Comparison of ENCODE assay signal across 9 cellular contexts in genomic region chr10:71234970-71235681, GRCh38. TPM values are rescaled to one million over a fixed set of nuclear protein-coding genes. Genes with fewer than 3 reads are reported as not detected.
A peak's percentile ranks its signal among the peaks of the same experiment; 100 is the strongest.
DNase-seq lines count a peak whose midpoint lies in the region; ATAC-seq, FAIRE-seq and TF ChIP-seq lines count a peak whose summit lies in the region.
"Had no signal": no experiment of that assay in that cellular context is flagged by ENCODE, and none has a peak within 500 bp of the region (broad histone marks: within the 10 kb centered on the region; RNA-seq: fewer than 3 reads in every experiment).

No MANE protein-coding gene starts in this region.

- H3K9me3 ChIP-seq in IMR-90 (ENCODE audit: control insufficient read depth, insufficient read depth, low read length) (no peaks in the 10 kb centered on the region), H1 (ENCODE audit: insufficient read depth in 2 of 2, low read depth in 1 of 2, low read length in 1 of 2) (no peaks in the 10 kb centered on the region), mesodermal cell (ENCODE audit: control insufficient read depth, low read length) (no peaks in the 10 kb centered on the region)

- peak overlapping the region; percentile 71 for H2AK9ac ChIP-seq in IMR-90 (replicated peaks; ENCODE audit: low read depth, low read length, poor library complexity)

- H3K79me2 ChIP-seq in H1 (ENCODE audit: control insufficient read depth in 1 of 2, insufficient read depth in 2 of 2, low read length in 2 of 2), result peaks cover 0 to 15% of the 10 kb centered on the region in 2 experiments; a peak in 1 of 4 replicates

- peak overlapping the region; percentile 39 for H3K4me2 ChIP-seq in IMR-90 (ENCODE audit: low read depth, low read length)
- no peak overlapping the region for H3K4me2 ChIP-seq in H1 (ENCODE audit: insufficient read depth in 1 of 2, low read depth in 2 of 2, low read length in 2 of 2)

- H3K27ac ChIP-seq in IMR-90 (ENCODE audit: insufficient read depth, low read length), result peak overlapping the region; percentile 45
- no peak overlapping the region for H3K27ac ChIP-seq in H1 (ENCODE audit: low read depth, low read length)
- peak overlapping the region; percentile 97 for H3K27ac ChIP-seq in mesodermal cell (ENCODE audit: low read depth, low read length, severe bottlenecking)

- TF ChIP-seq CTCF in IMR-90 (conservative IDR thresholded peaks at IDR 0.05; ENCODE audit: low read depth, low read length) (no peak), H1 (IDR thresholded peaks at IDR 0.05; ENCODE audit: control extremely low read depth in 1 of 3, insufficient read depth in 1 of 3, low read depth in 1 of 3, low read length in 3 of 3) (no peak)

- H2BK15ac ChIP-seq in IMR-90 (ENCODE audit: low read depth, low read length) (no peak overlapping the region), H1 (ENCODE audit: low read length) (no peak overlapping the region)

- peak overlapping the region; percentile 57 for H2BK120ac ChIP-seq in IMR-90 (ENCODE audit: low read depth, low read length)
- H2BK120ac ChIP-seq in H1 (replicated peaks; ENCODE audit: low read depth, low read length), result no peak overlapping the region

- H3K23ac ChIP-seq in IMR-90 (ENCODE audit: low read depth, low read length), result peak overlapping the region; percentile 74
- no peak overlapping the region for H3K23ac ChIP-seq in H1 (ENCODE audit: insufficient read length)

- CTCF ChIA-PET in IMR-90 (lab: Yijun Ruan, JAX), result no interaction called here
- CTCF ChIA-PET in H1 (lab: Charles Lee; ENCODE audit: partially characterized antibody), result interaction anchor here (0.9 to 7.2 kb wide), 7 partner anchors 11 to 50 kb away, joined by 3 to 58 read pairs (median 5); no protein-coding TSS in a partner anchor

- H2AK5ac ChIP-seq in IMR-90 (ENCODE audit: low read depth, low read length), result peak overlapping the region; percentile 67; the same call in 1 of the 2 replicates
- no peak overlapping the region for H2AK5ac ChIP-seq in H1 (ENCODE audit: low read depth, low read length)

- H3K14ac ChIP-seq in IMR-90 (replicated peaks; ENCODE audit: low read depth, low read length), result peak overlapping the region; percentile 81; the same call in 1 of the 2 replicates
- H3K14ac ChIP-seq in H1 (ENCODE audit: insufficient read length), result no peak overlapping the region

- H2BK20ac ChIP-seq in IMR-90 (ENCODE audit: low read depth, low read length) (peak overlapping the region; percentile 49; the same call in 1 of the 2 replicates), H1 (ENCODE audit: low read length) (no peak overlapping the region)

- H3K4me3 ChIP-seq in IMR-90 (ENCODE audit: insufficient read depth, low read depth, low read length) (no peak overlapping the region), H1 (ENCODE audit: extremely low read depth in 1 of 4, insufficient read depth in 2 of 4, low read depth in 3 of 4, low read length in 4 of 4) (no peak overlapping the region), mesodermal cell (ENCODE audit: extremely low read depth, insufficient read depth, low read length, poor library complexity, severe bottlenecking) (no peak overlapping the region)

- no peaks in the 10 kb centered on the region for H3K23me2 ChIP-seq in H1 (ENCODE audit: low read depth, low read length)

- no peak overlapping the region for H3K56ac ChIP-seq in IMR-90 (ENCODE audit: extremely low read depth, insufficient read depth, low read length)
- H3K56ac ChIP-seq in H1 (replicated peaks; ENCODE audit: insufficient read length, low read depth, low read length), result no peak overlapping the region

- intact Hi-C loops in IMR-90 (cut with micrococcal nuclease), result loop anchor here (1.0 kb wide), 1 partner anchor 23 kb away; the partner anchor contains the start of gene UNC5B

- peak overlapping the region; percentile 78 for H2AFZ ChIP-seq in IMR-90 (replicated peaks; ENCODE audit: low read length, poor library complexity)
- no peak overlapping the region for H2AFZ ChIP-seq in H1 (ENCODE audit: low read length)

- H4K8ac ChIP-seq in IMR-90 (ENCODE audit: low read depth in 2 of 2, low read length in 2 of 2) (peak overlapping the region; percentile 43 to 44; a peak in 2 of 4 replicates), H1 (ENCODE audit: extremely low read depth, insufficient read depth, low read length) (peak overlapping the region; percentile 3; the same call in 1 of the 2 replicates)

- dilution Hi-C loops in IMR-90 (cut with HindIII; ENCODE audit: low sequenced_read_pairs, unreplicated experiment), result no loop called here

- no peak overlapping the region for H4K5ac ChIP-seq in IMR-90 (ENCODE audit: low read depth, low read length)
- no peak overlapping the region for H4K5ac ChIP-seq in H1 (ENCODE audit: insufficient read length, low read depth, low read length)

- H2BK12ac ChIP-seq in H1 (ENCODE audit: low read depth, low read length), result no peak overlapping the region; the same call in 1 of the 2 replicates

- in situ Hi-C loops in IMR-90 (cut with MboI; ENCODE audit: low sequenced_read_pairs), result no loop called here

- TF ChIP-seq POLR2A in IMR-90 (IDR thresholded peaks at IDR 0.05; ENCODE audit: low read depth, low read length) (no peak), H1 (IDR thresholded peaks at IDR 0.05; ENCODE audit: control extremely low read depth in 1 of 2, low read depth in 2 of 2, low read length in 2 of 2) (no peak)

- no TSS peak for BruUV-seq in IMR-90 (replicated peaks; lab: Mats Ljungman, UMichigan)

- ATAC-seq in IMR-90 (ENCODE audit: low read depth) (peak; percentile 79), HG02678 (IDR thresholded peaks at IDR 0.05; ENCODE audit: unreplicated experiment) (no peak), GM21529 (IDR thresholded peaks at IDR 0.05; ENCODE audit: unreplicated experiment) (no peak)
- ATAC-seq: stimulated activated naive B cell treated with anti-CD40 and anti-IgM and Interleukin-4, amounts not matched to agents 10 μg/mL and 1 μg/mL and 100 μg/mL, for 72 hours had no signal

- H3K27me3 ChIP-seq in IMR-90 (ENCODE audit: control insufficient read depth, insufficient read depth, low read length) (no peaks in the 10 kb centered on the region), H1 (replicated peaks in 1 of 4; ENCODE audit: control insufficient read depth in 3 of 4, extremely low read depth in 1 of 4, insufficient read depth in 3 of 4, low read length in 3 of 4) (0 out of 7 replicates have a peak, but pooled peaks cover 0 to 2% (median 0%) of the 10 kb centered on the region in 4 experiments)

- H3K9me1 ChIP-seq in IMR-90 (ENCODE audit: insufficient read depth, low read length), result peaks cover 16% of the 10 kb centered on the region; the same call in 1 of the 2 replicates

- H4K91ac ChIP-seq in IMR-90 (ENCODE audit: insufficient read depth, low read depth, low read length) (peak overlapping the region; percentile 90), H1 (replicated peaks; ENCODE audit: insufficient read length, low read length) (no peak overlapping the region)

- H3K79me1 ChIP-seq in IMR-90 (ENCODE audit: low read depth in 1 of 2, low read length in 2 of 2) (peaks cover 0 to 9% of the 10 kb centered on the region in 2 experiments; a peak in 1 of 4 replicates), H1 (ENCODE audit: low read depth, low read length) (peaks cover 12% of the 10 kb centered on the region)

- 9% methylated on average over 7 of the region's 16 CpGs; no CpG with 5 or more reads in 1 of the 2 experiments for WGBS in IMR-90 (ENCODE audit: extremely low coverage in 2 of 2, insufficient read length in 1 of 2), 2 experiments
- WGBS in H1 (ENCODE audit: extremely low coverage in 1 of 2, insufficient coverage in 1 of 2, insufficient read length in 1 of 2, insufficient replicate concordance in 2 of 2, low coverage in 1 of 2, low lambda C conversion rate in 2 of 2, missing lambda C conversion rate in 1 of 2), 2 experiments, result 82% methylated on average over 14 of the region's 16 CpGs; no CpG with 5 or more reads in 1 of the 2 experiments
- 46 to 51% methylated on average over 11 to 13 of the region's 16 CpGs for WGBS in mesodermal cell (ENCODE audit: insufficient coverage in 2 of 2), 2 experiments

- H2BK5ac ChIP-seq in IMR-90 (ENCODE audit: low read depth, low read length, poor library complexity, severe bottlenecking) (peak overlapping the region; percentile 17), H1 (ENCODE audit: low read depth, low read length) (no peak overlapping the region)

- TF ChIP-seq EP300 in H1 (IDR thresholded peaks at IDR 0.05; ENCODE audit: borderline replicate concordance in 1 of 2, low read depth in 2 of 2, low read length in 2 of 2), result no peak

- H3K18ac ChIP-seq in IMR-90 (ENCODE audit: low read depth, low read length) (peak overlapping the region; percentile 70), H1 (ENCODE audit: extremely low read depth, low read length) (peak overlapping the region; percentile 19)

- DNase-seq in IMR-90, result peak; percentile 49
- no peak for DNase-seq in H1 (ENCODE audit: low read depth in 1 of 2, low spot score in 2 of 2)
- DNase-seq in ureter (ENCODE audit: low spot score), result peak; percentile 71
- DNase-seq in NCI-H1105 treated with DMSO at 0.1 percent for 48 hours (lab: John Stamatoyannopoulos, UW), result no peak
- DNase-seq in NCI-H2171 treated with DMSO at 0.1 percent for 48 hours (lab: John Stamatoyannopoulos, UW), result no peak
- DNase-seq: stimulated activated naive B cell treated with anti-CD40 and anti-IgM and Interleukin-4, amounts not matched to agents 10 μg/mL and 1 μg/mL and 100 μg/mL, for 72 hours had no signal

- no peak for TF ChIP-seq RAD21 in IMR-90 (IDR thresholded peaks at IDR 0.05; ENCODE audit: low read length)
- no peak for TF ChIP-seq RAD21 in H1 (IDR thresholded peaks at IDR 0.05 in 1 of 2, conservative IDR thresholded peaks at IDR 0.05 in 1 of 2; ENCODE audit: low read depth in 2 of 2, low read length in 2 of 2)

- peaks cover 17% of the 10 kb centered on the region for H3K4me1 ChIP-seq in IMR-90 (ENCODE audit: control insufficient read depth, insufficient read depth, low read length)
- peaks cover 7 to 17% (median 13%) of the 10 kb centered on the region in 4 experiments for H3K4me1 ChIP-seq in H1 (replicated peaks in 1 of 4; ENCODE audit: control insufficient read depth in 3 of 4, insufficient read depth in 4 of 4, low read length in 3 of 4)
- H3K4me1 ChIP-seq in mesodermal cell (ENCODE audit: control insufficient read depth, insufficient read depth, low read length, poor library complexity, severe bottlenecking), result peaks cover 82% of the 10 kb centered on the region

- POLR2A ChIA-PET in IMR-90 (lab: Charles Lee; ENCODE audit: unreplicated experiment) (interaction anchor here (0.5 kb wide), 1 partner anchor 1186 kb away, joined by 4 read pairs; no protein-coding TSS in a partner anchor), H1 (lab: Charles Lee; ENCODE audit: partially characterized antibody) (interaction anchor here (1.3 to 1.5 kb wide), 3 partner anchors 10 to 30 kb away, joined by 3 read pairs; no protein-coding TSS in a partner anchor)

- peak overlapping the region; percentile 84 for H3K4ac ChIP-seq in IMR-90 (ENCODE audit: low read depth, low read length)
- H3K4ac ChIP-seq in H1 (replicated peaks; ENCODE audit: insufficient read length, low read depth, low read length), result no peak overlapping the region

- H3K36me3 ChIP-seq in IMR-90 (ENCODE audit: control insufficient read depth, insufficient read depth, low read length) (no peaks in the 10 kb centered on the region), H1 (ENCODE audit: control insufficient read depth in 2 of 4, insufficient read depth in 4 of 4, low read length in 3 of 4) (no peaks in the 10 kb centered on the region), mesodermal cell (ENCODE audit: control insufficient read depth, insufficient read depth, low read length) (peaks cover 4% of the 10 kb centered on the region)

- H4K20me1 ChIP-seq in IMR-90 (ENCODE audit: insufficient read depth, low read length), result no peaks in the 10 kb centered on the region; the same call in 1 of the 2 replicates
- peaks cover 7 to 13% of the 10 kb centered on the region in 2 experiments for H4K20me1 ChIP-seq in H1 (replicated peaks in 1 of 2; ENCODE audit: control insufficient read depth in 1 of 2, insufficient read depth in 2 of 2, low read length in 2 of 2)

- peak overlapping the region; percentile 32; the same call in 1 of the 2 replicates for H3K9ac ChIP-seq in IMR-90 (ENCODE audit: low read depth, low read length)
- H3K9ac ChIP-seq in H1 (replicated peaks in 1 of 4; ENCODE audit: extremely low read depth in 1 of 4, low read depth in 3 of 4, low read length in 3 of 4), result no peak overlapping the region

- no peak for FAIRE-seq in H1 (lab: Jason Lieb, UNC)

RNA-seq across cellular contexts. Expression of gene UNC5B, which starts 22.8 kb away (rescaled TPM):
- total RNA-seq in IMR-90 (2012; rRNA removed) (1.4 and 1.6 TPM in 2 replicates), ureter (61.8 TPM)
- polyA plus RNA-seq in IMR-90 (2012; rRNA removed) (4.2 and 4.4 TPM in 2 replicates), H1 (2011; rRNA removed) (27.9 and 34.1 TPM in 2 replicates)
- 3.2 and 6.3 TPM in 2 replicates for polyA plus RNA-seq in IMR-90 (2012; cell fraction: cytosol; rRNA removed)
- polyA plus RNA-seq in IMR-90 (2012; cell fraction: nucleus; rRNA removed; ENCODE audit: low replicate concordance), result 6.9 and 11.9 TPM in 2 replicates
- total RNA-seq in H1 (2021; fragmentation: NEBNext Ultra II Directional; extraction: Animal tissue kit (Norgen Biotek cat#: 25700)), result 31.8 and 31.9 TPM in 2 replicates
- polyA plus RNA-seq in H1 (2011; cell fraction: cytosol; rRNA removed), result 22.8 TPM
- polyA plus RNA-seq in H1 (2011; cell fraction: nucleus; rRNA removed), result 58.1 TPM
- polyA plus RNA-seq in H1 (2012, experiment 1 of 2), result 22.2 to 30.2 TPM (median 28.1 TPM) in 4 replicates
- polyA plus RNA-seq in H1 (2012, experiment 2 of 2), result 28.3 TPM
- 22.6 TPM for polyA plus RNA-seq in H1 (2013, experiment 1 of 2)
- polyA plus RNA-seq in H1 (2013, experiment 2 of 2), result 24.0 TPM
- polyA minus RNA-seq in H1 (2011; rRNA and poly(A)+ RNA removed), result 22.2 and 22.8 TPM in 2 replicates
- 16.0 TPM for polyA minus RNA-seq in H1 (2011; cell fraction: cytosol; rRNA and poly(A)+ RNA removed)
- polyA minus RNA-seq in H1 (2011; cell fraction: nucleus; rRNA and poly(A)+ RNA removed), result 19.1 TPM
- polyA plus RNA-seq in mesodermal cell (2013, experiment 1 of 2), result 109 TPM
- polyA plus RNA-seq in mesodermal cell (2013, experiment 2 of 2), result 93.7 TPM

Comparison
In these comparisons a context has a peak if more than half of its experiments do, and no peak if none do; other contexts are left out.
1. DNase-seq: peak in IMR-90 (single experiment) and ureter (single experiment); none in H1 (0 of 2), NCI-H1105 treated with DMSO at 0.1 percent for 48 hours (single experiment) and NCI-H2171 treated with DMSO at 0.1 percent for 48 hours (single experiment).
2. RNA of gene UNC5B, which starts 22.8 kb away (total RNA-seq): 61.8 TPM in ureter (single experiment) and 31.8 to 31.9 TPM in H1; 1.4 to 1.6 TPM in IMR-90; every median in the first group is over 10 times any median in the second.